ENCODE assay signal across 17 cellular contexts in genomic region chr17:44360144-44360533, GRCh38. TPM values are rescaled to one million over a fixed set of nuclear protein-coding genes. Genes with fewer than 3 reads are reported as not detected.
"Had no signal": no experiment of that assay in that cellular context is flagged by ENCODE, and none has a peak within 500 bp of the region (broad histone marks: within the 10 kb centered on the region; RNA-seq: fewer than 3 reads in every experiment).

No MANE protein-coding gene starts in this region.

- H3K36me3 Mint-ChIP-seq: activated naive CD4-positive, alpha-beta T cell treated with anti-CD3 and anti-CD28 coated beads, Interleukin-2, amount 10 ng/mL, durations not matched to agents 7 days and 5 days had no signal

- H3K9me3 Mint-ChIP-seq: activated CD4-positive, alpha-beta T cell treated with anti-CD3 and anti-CD28 coated beads, Interleukin-2, amount 10 ng/mL, durations not matched to agents 24 days and 14 days; activated CD8-positive, alpha-beta T cell treated with anti-CD3 and anti-CD28 coated beads for 36 hours; activated naive CD4-positive, alpha-beta T cell treated with anti-CD3 and anti-CD28 coated beads, Interleukin-2, amount 10 ng/mL, durations not matched to agents 7 days and 5 days; activated naive CD8-positive, alpha-beta T cell treated with anti-CD3 and anti-CD28 coated beads, Interleukin-2, amount 50 U/mL, for 24 hours; activated T-cell treated with anti-CD3 and anti-CD28 coated beads, Interleukin-2, amount 50 U/mL, for 4 hours; central memory CD8-positive, alpha-beta T cell; endodermal cell had no signal

- H3K27ac Mint-ChIP-seq: activated CD4-positive, alpha-beta T cell treated with anti-CD3 and anti-CD28 coated beads, Interleukin-2, amount 10 ng/mL, durations not matched to agents 24 days and 14 days; activated CD8-positive, alpha-beta T cell treated with anti-CD3 and anti-CD28 coated beads for 36 hours; activated naive CD4-positive, alpha-beta T cell treated with anti-CD3 and anti-CD28 coated beads, Interleukin-2, amount 10 ng/mL, durations not matched to agents 7 days and 5 days; activated naive CD8-positive, alpha-beta T cell treated with anti-CD3 and anti-CD28 coated beads, Interleukin-2, amount 50 U/mL, for 24 hours; endodermal cell had no signal

- H3K9me3 ChIP-seq: colonic mucosa, tibial nerve had no signal

- H3K4me1 Mint-ChIP-seq: activated CD4-positive, alpha-beta T cell treated with anti-CD3 and anti-CD28 coated beads, Interleukin-2, amount 10 ng/mL, durations not matched to agents 24 days and 14 days; activated naive CD8-positive, alpha-beta T cell treated with anti-CD3 and anti-CD28 coated beads, Interleukin-2, amount 50 U/mL, for 24 hours; central memory CD8-positive, alpha-beta T cell had no signal

- H3K4me1 ChIP-seq: colonic mucosa had no signal

- DNase-seq: activated CD4-positive, alpha-beta T cell treated with anti-CD3 and anti-CD28 coated beads, Interleukin-2, amount 10 ng/mL, durations not matched to agents 24 days and 14 days; activated CD8-positive, alpha-beta T cell treated with anti-CD3 and anti-CD28 coated beads for 36 hours; activated naive CD4-positive, alpha-beta T cell treated with anti-CD3 and anti-CD28 coated beads, Interleukin-2, amount 10 ng/mL, durations not matched to agents 7 days and 5 days; activated naive CD8-positive, alpha-beta T cell treated with anti-CD3 and anti-CD28 coated beads, Interleukin-2, amount 50 U/mL, for 24 hours; activated T-cell treated with anti-CD3 and anti-CD28 coated beads, Interleukin-2, amount 50 U/mL, for 4 hours; colonic mucosa; endodermal cell; erythroblast; foreskin melanocyte; midbrain; stimulated activated naive CD8-positive, alpha-beta T cell treated with anti-CD3 and anti-CD28 coated beads, Interleukin-15, Interleukin-2, amounts not matched to agents 100 U/mL and 50 U/mL, for 24 hours had no signal

- FAIRE-seq: kidney had no signal

- H3K4me3 Mint-ChIP-seq: activated CD4-positive, alpha-beta T cell treated with anti-CD3 and anti-CD28 coated beads, Interleukin-2, amount 10 ng/mL, durations not matched to agents 24 days and 14 days; activated CD8-positive, alpha-beta T cell treated with anti-CD3 and anti-CD28 coated beads for 36 hours; activated naive CD4-positive, alpha-beta T cell treated with anti-CD3 and anti-CD28 coated beads, Interleukin-2, amount 10 ng/mL, durations not matched to agents 7 days and 5 days; activated naive CD8-positive, alpha-beta T cell treated with anti-CD3 and anti-CD28 coated beads, Interleukin-2, amount 50 U/mL, for 24 hours; activated T-cell treated with anti-CD3 and anti-CD28 coated beads, Interleukin-2, amount 50 U/mL, for 4 hours; central memory CD8-positive, alpha-beta T cell had no signal

- H3K27ac ChIP-seq: colonic mucosa, tibial nerve had no signal

- ATAC-seq: activated CD8-positive, alpha-beta T cell treated with anti-CD3 and anti-CD28 coated beads for 36 hours; activated naive CD8-positive, alpha-beta T cell treated with anti-CD3 and anti-CD28 coated beads, Interleukin-2, amount 50 U/mL, for 24 hours; activated T-cell treated with anti-CD3 and anti-CD28 coated beads, Interleukin-2, amount 50 U/mL, for 4 hours; left lobe of liver; stimulated activated naive CD8-positive, alpha-beta T cell treated with anti-CD3 and anti-CD28 coated beads, Interleukin-15, Interleukin-2, amounts not matched to agents 100 U/mL and 50 U/mL, for 24 hours had no signal

- H3K4me3 ChIP-seq: colonic mucosa, lung, tibial nerve had no signal

- H3K36me3 ChIP-seq: colonic mucosa, tibial nerve had no signal

RNA-seq across cellular contexts. Expression of gene FAM171A2, which starts 3.5 kb away (rescaled TPM):
- total RNA-seq: T-helper 1 cell treated with Interleukin-12 subunit alpha and Interleukin-12 subunit beta and Interleukin-4 antibody, amounts not matched to agents 30 ng/mL and 1 ng/mL, for 36 hours had no signal

RNA-seq across cellular contexts. Expression of gene RUNDC3A, which starts 51.7 kb away (rescaled TPM):
- total RNA-seq: left lobe of liver, tibial nerve had no signal
